26 cellular contexts compared by ENCODE assay signal in genomic region chr15:92614791-92615785, GRCh38. TPM values are rescaled to one million over a fixed set of nuclear protein-coding genes. Genes with fewer than 3 reads are reported as not detected.
A peak's percentile ranks its signal among the peaks of the same experiment; 100 is the strongest.
DNase-seq lines count a peak whose midpoint lies in the region; ATAC-seq, FAIRE-seq and TF ChIP-seq lines count a peak whose summit lies in the region.
"Had no signal": no experiment of that assay in that cellular context is flagged by ENCODE, and none has a peak within 500 bp of the region (broad histone marks: within the 10 kb centered on the region; RNA-seq: fewer than 3 reads in every experiment).

No MANE protein-coding gene starts in this region.

- BruUV-seq in OCI-LY7 (replicated peaks; lab: Mats Ljungman, UMichigan) = no TSS peak

- H2AFZ ChIP-seq in OCI-LY7 (ENCODE audit: low read length) = no peak overlapping the region

- TF ChIP-seq CTCF in upper lobe of left lung (IDR thresholded peaks at IDR 0.05) (no peak), spleen (IDR thresholded peaks at IDR 0.05 in 8 of 11, conservative IDR thresholded peaks at IDR 0.05 in 3 of 11) (no peak), OCI-LY7 (conservative IDR thresholded peaks at IDR 0.05; ENCODE audit: low read length) (no peak)

- peak in 1 of 4 donors; percentile 42 for TF ChIP-seq EP300 in upper lobe of left lung (IDR thresholded peaks at IDR 0.05)

- intact Hi-C loops in spleen (cut with DNase I; ENCODE audit: low total_unique reads) (no loop called here), OCI-LY7 (cut with micrococcal nuclease; ENCODE audit: unreplicated experiment) (no loop called here)

- H3K27ac ChIP-seq in upper lobe of left lung (peak overlapping the region; percentile 67 to 73 (median 70)), spleen (no peak overlapping the region), OCI-LY7 (ENCODE audit: low read depth, low read length, poor library complexity, severe bottlenecking) (no peak overlapping the region)
- H3K27ac ChIP-seq: SJSA1 had no signal

- H3K4me1 ChIP-seq in upper lobe of left lung (peaks cover 14 to 35% (median 24%) of the 10 kb centered on the region in 4 donors), spleen (no peaks in the 10 kb centered on the region), OCI-LY7 (ENCODE audit: insufficient read depth, low read length, poor library complexity, severe bottlenecking) (no peaks in the 10 kb centered on the region)
- H3K4me1 ChIP-seq: SJSA1 had no signal

- 74 to 85% methylated on average over 18 of the region's 18 CpGs for WGBS in upper lobe of left lung, 2 donors
- WGBS in spleen, 5 donors = 71 to 85% (median 72%) methylated on average over 18 of the region's 18 CpGs

- H3K9me3 ChIP-seq in upper lobe of left lung = no peaks in the 10 kb centered on the region
- H3K9me3 ChIP-seq in spleen = no peaks in the 10 kb centered on the region
- no peaks in the 10 kb centered on the region for H3K9me3 ChIP-seq in OCI-LY7 (ENCODE audit: low read length)
- H3K9me3 ChIP-seq: SJSA1 had no signal

- CTCF ChIA-PET in OCI-LY7 (lab: Charles Lee; ENCODE audit: unreplicated experiment) = no interaction called here

- TF ChIP-seq POLR2A in upper lobe of left lung (IDR thresholded peaks at IDR 0.05) (no peak), spleen (IDR thresholded peaks at IDR 0.05) (no peak)

- no peaks in the 10 kb centered on the region for H3K36me3 ChIP-seq in upper lobe of left lung
- peaks cover 0 to 7% (median 0%) of the 10 kb centered on the region in 6 donors for H3K36me3 ChIP-seq in spleen
- H3K36me3 ChIP-seq in OCI-LY7 (ENCODE audit: insufficient read depth, low read length) = no peaks in the 10 kb centered on the region
- H3K36me3 ChIP-seq: SJSA1 had no signal

- H3K4me2 ChIP-seq in OCI-LY7 (ENCODE audit: low read length) = no peak overlapping the region

- no peaks in the 10 kb centered on the region for H4K20me1 ChIP-seq in OCI-LY7 (ENCODE audit: insufficient read depth, low read length)

- H3K27me3 ChIP-seq in upper lobe of left lung (no peaks in the 10 kb centered on the region), spleen (replicated peaks in 1 of 7) (no peaks in the 10 kb centered on the region)
- H3K27me3 ChIP-seq: SJSA1 had no signal

- H3K4me3 ChIP-seq in upper lobe of left lung = no peak overlapping the region
- no peak overlapping the region for H3K4me3 ChIP-seq in spleen
- H3K4me3 ChIP-seq in OCI-LY7 (ENCODE audit: low read depth, low read length, poor library complexity, severe bottlenecking) = no peak overlapping the region
- H3K4me3 ChIP-seq: SJSA1 had no signal

- no peak for FAIRE-seq in GM19239 (lab: Jason Lieb, UNC)
- FAIRE-seq: keratinocyte, urothelium cell line had no signal

- H3K79me2 ChIP-seq in OCI-LY7 (ENCODE audit: insufficient read depth, low read depth, low read length) = no peaks in the 10 kb centered on the region

- no peaks in the 10 kb centered on the region for H3K9me2 ChIP-seq in OCI-LY7 (ENCODE audit: insufficient read depth, low read length)

- POLR2A ChIA-PET in OCI-LY7 (lab: Charles Lee) = no interaction called here

- ATAC-seq in left lobe of liver (peak; percentile 1), upper lobe of left lung (ENCODE audit: low FRiP score in 2 of 2) (peak in 1 of 2 donors; percentile 70)
- ATAC-seq: activated CD8-positive, alpha-beta T cell treated with anti-CD3 and anti-CD28 coated beads for 36 hours; activated naive CD4-positive, alpha-beta T cell treated with anti-CD3 and anti-CD28 coated beads, Interleukin-2, amount 50 U/mL, for 72 hours; PC-3 had no signal

- DNase-seq in activated effector memory CD4-positive, alpha-beta T cell treated with anti-CD3 and anti-CD28 coated beads, Interleukin-2, amount 50 U/mL, for 16 hours = peak; percentile 49
- no peak for DNase-seq in activated effector memory CD4-positive, alpha-beta T cell treated with Interleukin-2 at 50 U/mL for 16 hours
- DNase-seq in NCI-H69 (lab: John Stamatoyannopoulos, UW) (peak; percentile 39), left lobe of liver (ENCODE audit: low spot score) (no peak), upper lobe of left lung (no peak), GM19239 (ENCODE audit: insufficient read length, low spot score) (no peak), spleen (no peak), OCI-LY7 (ENCODE audit: low spot score) (no peak)
- DNase-seq: ACHN; activated CD8-positive, alpha-beta T cell treated with anti-CD3 and anti-CD28 coated beads for 36 hours; activated T-cell treated with anti-CD3 and anti-CD28 coated beads, Interleukin-2, amount 50 U/mL, for 24 hours; C1 segment of cervical spinal cord; DMS 273 treated with DMSO at 0.1 percent for 48 hours; foreskin fibroblast; hypothalamus; KBM-7; MV-4-11; naive B cell; NCI-H748 treated with DMSO at 0.1 percent for 48 hours; PC-3; stimulated activated CD4-positive, alpha-beta T cell treated with anti-CD3 and anti-CD28 coated beads, Interleukin-1b, Interleukin-23, amount 100 ng/mL, for 48 hours; T-helper 2 cell had no signal

RNA-seq across cellular contexts. Expression of gene FAM174B, which starts 40.5 kb away (rescaled TPM):
- total RNA-seq in left lobe of liver (4.3 TPM), upper lobe of left lung (100 to 1,000 TPM in 1 of 6 donors, 10 to 100 TPM in 5; 54.5 to 109 (median 67.5) TPM), spleen (10 to 100 TPM in 4 of 7 donors, 1 to 10 TPM in 3; 7.4 to 17.9 (median 11.2) TPM), OCI-LY7 (2022) (18.3 and 24.4 TPM in 2 replicates)
- polyA plus RNA-seq in spleen = 1 to 10 TPM; 2.1 to 4.8 (median 3.9) TPM
- total RNA-seq in OCI-LY7 (2014; rRNA removed; shearing (Covaris generic)) = 1.3 and 2.5 TPM in 2 replicates

Comparison
In these comparisons a context has a peak if more than half of its experiments do, and no peak if none do; other contexts are left out.
1. DNase-seq: peak in activated effector memory CD4-positive, alpha-beta T cell treated with anti-CD3 and anti-CD28 coated beads, Interleukin-2, amount 50 U/mL, for 16 hours (single experiment) and NCI-H69 (single experiment); none in activated effector memory CD4-positive, alpha-beta T cell treated with Interleukin-2 at 50 U/mL for 16 hours (single experiment), left lobe of liver (single experiment), upper lobe of left lung (0 of 2), GM19239 (single experiment), spleen (single experiment) and OCI-LY7 (single experiment).
2. H3K27ac ChIP-seq: peak in upper lobe of left lung (4 of 4); none in spleen (0 of 8) and OCI-LY7 (single experiment).